In the genomic region with DNA sequence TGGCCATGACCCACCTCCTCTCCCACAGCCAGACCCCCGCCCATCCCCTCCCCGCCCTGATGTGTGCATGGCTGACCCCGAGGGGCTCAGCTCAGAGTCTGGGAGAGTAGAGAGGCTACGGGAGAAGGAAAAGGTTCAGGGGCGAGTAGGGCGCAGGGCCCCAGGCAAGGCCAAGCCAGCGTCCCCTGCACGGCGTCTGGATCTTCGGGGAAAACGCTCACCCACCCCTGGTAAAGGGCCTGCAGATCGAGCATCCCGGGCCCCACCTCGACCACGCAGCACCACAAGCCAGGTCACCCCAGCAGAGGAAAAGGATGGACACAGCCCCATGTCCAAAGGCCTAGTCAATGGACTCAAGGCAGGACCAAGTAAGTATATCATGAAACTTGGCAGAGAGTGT, we compare ENCODE assay signal across 20 cellular contexts.
"Had no signal": no experiment of that assay in that cellular context is flagged by ENCODE, and none has a peak within 500 bp of the region (broad histone marks: within the 10 kb centered on the region; RNA-seq: fewer than 3 reads in every experiment).

No MANE protein-coding gene starts in this region.

- H3K4me3 Mint-ChIP-seq: naive thymus-derived CD4-positive, alpha-beta T cell; nephron progenitor cell; stimulated activated effector memory CD8-positive, alpha-beta T cell treated with anti-CD3 and anti-CD28 coated beads, Interleukin-12 subunit alpha, Interleukin-12 subunit beta, amount 100 ng/mL, for 72 hours had no signal

- H3K9me3 Mint-ChIP-seq: stimulated activated effector memory CD8-positive, alpha-beta T cell treated with anti-CD3 and anti-CD28 coated beads, Interleukin-12 subunit alpha, Interleukin-12 subunit beta, amount 100 ng/mL, for 72 hours had no signal

- DNase-seq: cerebellar nuclear complex; effector CD4-positive, alpha-beta T cell; foreskin fibroblast; heart left ventricle; kidney; mesenchymal stem cell; midbrain; naive thymus-derived CD4-positive, alpha-beta T cell; nephron progenitor cell; occipital lobe; pancreas; retina; right lobe of liver; stimulated activated CD4-positive, alpha-beta T cell treated with anti-CD3 and anti-CD28 coated beads, Interleukin-12 subunit alpha, Interleukin-12 subunit beta, amount 100 ng/mL, for 4 hours; stimulated activated CD4-positive, alpha-beta T cell treated with anti-CD3 and anti-CD28 coated beads, Interleukin-1b, Interleukin-23, amount 100 ng/mL, for 48 hours; stimulated activated CD4-positive, alpha-beta T cell treated with anti-CD3 and anti-CD28 coated beads, Interleukin-4, amount 100 ng/mL, for 1 hour; stimulated activated naive CD4-positive, alpha-beta T cell treated with Interleukin-2 at 50 U/mL for 16 hours had no signal

- H3K27ac Mint-ChIP-seq: nephron progenitor cell; stimulated activated effector memory CD8-positive, alpha-beta T cell treated with anti-CD3 and anti-CD28 coated beads, Interleukin-12 subunit alpha, Interleukin-12 subunit beta, amount 100 ng/mL, for 72 hours had no signal

- H3K27me3 Mint-ChIP-seq: naive thymus-derived CD4-positive, alpha-beta T cell had no signal

- ATAC-seq: gastroesophageal sphincter; left lobe of liver; naive thymus-derived CD4-positive, alpha-beta T cell; pancreas; right lobe of liver; stimulated activated effector memory CD8-positive, alpha-beta T cell treated with anti-CD3 and anti-CD28 coated beads, Interleukin-12 subunit alpha, Interleukin-12 subunit beta, amount 100 ng/mL, for 72 hours had no signal
